Comparison of ENCODE assay signal across 11 cellular contexts in genomic region chr17:40224707-40225092, GRCh38. TPM values are rescaled to one million over a fixed set of nuclear protein-coding genes. Genes with fewer than 3 reads are reported as not detected.
DNase-seq lines count a peak whose midpoint lies in the region; ATAC-seq, FAIRE-seq and TF ChIP-seq lines count a peak whose summit lies in the region.
"Had no signal": no experiment of that assay in that cellular context is flagged by ENCODE, and none has a peak within 500 bp of the region (broad histone marks: within the 10 kb centered on the region; RNA-seq: fewer than 3 reads in every experiment).

No MANE protein-coding gene starts in this region.

- intact Hi-C loops in esophagus muscularis mucosa (cut with DNase I): no loop called here

- TF ChIP-seq POLR2A in A549 (IDR thresholded peaks at IDR 0.05; ENCODE audit: low read length) (no peak), esophagus muscularis mucosa (IDR thresholded peaks at IDR 0.05; ENCODE audit: low read depth) (no peak)

- no peak overlapping the region for H3K27ac ChIP-seq in A549
- H3K27ac ChIP-seq in RWPE1: peak overlapping the region; percentile 50
- peak overlapping the region; percentile 1 to 42 (median 34) for H3K27ac ChIP-seq in esophagus muscularis mucosa (replicated peaks in 1 of 4)
- H3K27ac ChIP-seq: C4-2B, SJSA1 had no signal

- TF ChIP-seq RAD21 in A549 (conservative IDR thresholded peaks at IDR 0.05 in 1 of 2, IDR thresholded peaks at IDR 0.05 in 1 of 2): no peak

- H3K36me3 Mint-ChIP-seq in nephron (ENCODE audit: low read depth): peaks cover 22% of the 10 kb centered on the region

- peak overlapping the region; percentile 21 to 56 (median 50) for H3K27ac Mint-ChIP-seq in nephron

- no peak overlapping the region for H3K4me3 ChIP-seq in A549
- H3K4me3 ChIP-seq in esophagus muscularis mucosa: no peak overlapping the region
- H3K4me3 ChIP-seq: SJSA1 had no signal

- H3K27me3 Mint-ChIP-seq in nephron (ENCODE audit: low read depth): no peaks in the 10 kb centered on the region

- H3K4me2 ChIP-seq in A549: no peak overlapping the region

- DNase-seq in A549 (ENCODE audit: low read depth in 1 of 2, low spot score in 1 of 2): no peak
- DNase-seq in RWPE1 (ENCODE audit: low spot score): no peak
- DNase-seq in esophagus muscularis mucosa (ENCODE audit: extremely low spot score): no peak
- no peak for DNase-seq in NCI-H524 (lab: John Stamatoyannopoulos, UW)
- no peak for DNase-seq in HEK293T (ENCODE audit: extremely low spot score)
- DNase-seq in activated CD4-positive, alpha-beta T cell treated with anti-CD3 and anti-CD28 coated beads, Interleukin-2, amount 50 U/mL, for 1 hour: no peak
- DNase-seq: kidney glomerular epithelial cell had no signal

- peaks cover 12% of the 10 kb centered on the region; the same call in 2 of the 3 replicates for H3K4me1 ChIP-seq in A549
- peaks cover 16 to 46% (median 45%) of the 10 kb centered on the region in 4 donors for H3K4me1 ChIP-seq in esophagus muscularis mucosa

- TF ChIP-seq CTCF in A549 (IDR thresholded peaks at IDR 0.05): no peak
- TF ChIP-seq CTCF in RWPE1 (conservative IDR thresholded peaks at IDR 0.05; ENCODE audit: low read depth): no peak
- TF ChIP-seq CTCF in esophagus muscularis mucosa (IDR thresholded peaks at IDR 0.05): no peak
- no peak for TF ChIP-seq CTCF in nephron (IDR thresholded peaks at IDR 0.05; ENCODE audit: unreplicated experiment in 3 of 3)

- TF ChIP-seq EP300 in A549 (IDR thresholded peaks at IDR 0.05): no peak
- TF ChIP-seq EP300 in esophagus muscularis mucosa (IDR thresholded peaks at IDR 0.05): no peak

- WGBS in A549 (ENCODE audit: missing lambda C conversion rate): 93% methylated on average over 3 of the region's 3 CpGs
- WGBS in esophagus muscularis mucosa: 63% methylated on average over 3 of the region's 3 CpGs

- H3K27me3 ChIP-seq in esophagus muscularis mucosa: no peaks in the 10 kb centered on the region
- H3K27me3 ChIP-seq: SJSA1 had no signal

- H3K36me3 ChIP-seq in esophagus muscularis mucosa: peaks cover 0 to 11% (median 5%) of the 10 kb centered on the region in 4 donors

- ATAC-seq in A549 (no peak), GM19324 (IDR thresholded peaks at IDR 0.05; ENCODE audit: low FRiP score, unreplicated experiment) (no peak)

- no peaks in the 10 kb centered on the region for H3K9me3 Mint-ChIP-seq in nephron

- H3K9me3 ChIP-seq in A549 (no peaks in the 10 kb centered on the region), esophagus muscularis mucosa (no peaks in the 10 kb centered on the region)
- H3K9me3 ChIP-seq: SJSA1 had no signal

- POLR2A ChIA-PET in A549 (lab: Yijun Ruan, JAX): no interaction called here
- POLR2A ChIA-PET in RWPE1 (lab: Yijun Ruan, JAX; ENCODE audit: low non-redundant PET): no interaction called here
- POLR2A ChIA-PET in HEK293T (lab: Yijun Ruan, JAX): no interaction called here

- H3K4me1 Mint-ChIP-seq in nephron: peaks cover 20% of the 10 kb centered on the region

- CTCF ChIA-PET in A549 (lab: Yijun Ruan, JAX) (interaction anchor here (1.4 to 1.7 kb wide), 2 partner anchors 22 to 78 kb away, joined by 3 to 4 read pairs; no protein-coding TSS in a partner anchor), RWPE1 (lab: Yijun Ruan, JAX) (interaction anchor here (0.6 to 0.7 kb wide), 2 partner anchors 37 to 309 kb away, joined by 5 to 9 read pairs; no protein-coding TSS in a partner anchor), HEK293T (lab: Yijun Ruan, JAX) (no interaction called here)

- peak overlapping the region in 1 of 3 experiments; percentile 50 for H3K4me3 Mint-ChIP-seq in nephron

- FAIRE-seq in A549 (lab: Jason Lieb, UNC): peak; percentile 43

TF ChIP-seq in A549, 52 proteins besides CTCF, POLR2A, EP300 and RAD21:
- TF ChIP-seq HDAC2 (IDR thresholded peaks at IDR 0.05) (no peak), RNF2 (IDR thresholded peaks at IDR 0.05; ENCODE audit: borderline replicate concordance, low read depth) (no peak), JUN (IDR thresholded peaks at IDR 0.05) (no peak), RCOR1 (IDR thresholded peaks at IDR 0.05; ENCODE audit: low read depth, low read length) (no peak)

TF ChIP-seq in HEK293T, 16 proteins besides CTCF, POLR2A, EP300 and RAD21:
- no peak for TF ChIP-seq CTBP1 (IDR thresholded peaks at IDR 0.05; ENCODE audit: borderline replicate concordance)
TF ChIP-seq in HEK293T: peak in this region for 0.

RNA-seq across cellular contexts. Expression of gene WIPF2, which starts 5.6 kb away (rescaled TPM):
- polyA plus RNA-seq in A549 (2011; rRNA removed): 13.8 and 15.3 TPM in 2 replicates
- 7.9 and 10.4 TPM in 2 replicates for polyA plus RNA-seq in A549 (2012; cell fraction: cytosol; rRNA removed)
- polyA plus RNA-seq in A549 (2012; cell fraction: nucleus; rRNA removed): 8.6 and 10.5 TPM in 2 replicates
- polyA plus RNA-seq in A549 (2017; fragmentation: RNase III; extraction: RNeasy Plus Mini Kit Qiagen cat#74134 plus additional on column Dnase treatment): 19.3 to 21.5 TPM (median 20.8 TPM) in 3 replicates
- polyA minus RNA-seq in A549 (2011; rRNA and poly(A)+ RNA removed): 11.0 and 16.4 TPM in 2 replicates
- 10 to 100 TPM in 2 of 4 donors, 1 to 10 TPM in 2; 7.8 to 21.5 (median 12.1) TPM for total RNA-seq in esophagus muscularis mucosa

RNA-seq across cellular contexts. Expression of gene RAPGEFL1, which starts 47.4 kb away (rescaled TPM):
- polyA plus RNA-seq in A549 (2011; rRNA removed) (3.7 and 4.1 TPM in 2 replicates), A549 (2017; fragmentation: RNase III; extraction: RNeasy Plus Mini Kit Qiagen cat#74134 plus additional on column Dnase treatment) (4.7 to 4.8 TPM (median 4.8 TPM) in 3 replicates)
- polyA plus RNA-seq in A549 (2012; cell fraction: cytosol; rRNA removed): 4.6 and 5.6 TPM in 2 replicates
- 43.7 and 49.2 TPM in 2 replicates for polyA plus RNA-seq in A549 (2012; cell fraction: nucleus; rRNA removed)
- polyA minus RNA-seq in A549 (2011; rRNA and poly(A)+ RNA removed): 5.9 and 6.8 TPM in 2 replicates
- 1 to 10 TPM; 1.5 to 5.4 (median 2.9) TPM for total RNA-seq in esophagus muscularis mucosa

Comparison
In these comparisons a context has a peak if more than half of its experiments do, and no peak if none do; other contexts are left out.
1. H3K27ac ChIP-seq: peak in RWPE1 (single experiment) and esophagus muscularis mucosa (4 of 4); none in A549 (0 of 2).